ENCODE assay signal across 19 cellular contexts in the genomic region with DNA sequence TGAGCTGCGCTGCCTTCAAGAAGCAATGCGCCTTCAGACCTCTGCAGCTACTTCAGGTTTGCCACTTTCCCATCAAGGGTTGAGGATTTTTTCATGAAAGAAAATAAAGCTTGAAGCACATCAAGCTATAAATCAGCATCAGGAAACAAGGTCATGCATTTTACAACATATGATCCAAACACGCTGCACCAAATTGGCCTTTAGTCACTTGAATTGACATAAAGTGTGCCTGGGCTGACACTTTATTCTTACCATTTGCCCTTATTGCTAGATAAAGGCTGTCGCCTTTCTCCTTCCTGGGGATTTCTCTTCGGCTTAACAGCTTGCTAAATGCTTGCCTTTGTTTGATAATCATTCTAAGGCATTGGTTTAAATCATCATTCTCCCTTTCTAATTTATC.
"Had no signal": no experiment of that assay in that cellular context is flagged by ENCODE, and none has a peak within 500 bp of the region (broad histone marks: within the 10 kb centered on the region; RNA-seq: fewer than 3 reads in every experiment).

No MANE protein-coding gene starts in this region.

- H3K4me1 Mint-ChIP-seq: activated naive CD8-positive, alpha-beta T cell treated with anti-CD3 and anti-CD28 coated beads, Interleukin-2, amount 10 ng/mL, durations not matched to agents 7 days and 5 days; immature natural killer cell; naive B cell had no signal

- H3K36me3 Mint-ChIP-seq: activated naive CD8-positive, alpha-beta T cell treated with anti-CD3 and anti-CD28 coated beads, Interleukin-2, amount 10 ng/mL, durations not matched to agents 7 days and 5 days; immature natural killer cell; naive B cell; stimulated activated naive B cell treated with anti-CD40 and anti-IgM and Interleukin-4, amounts not matched to agents 10 μg/mL and 1 μg/mL and 100 μg/mL, for 72 hours had no signal

- H3K27ac Mint-ChIP-seq: activated naive CD8-positive, alpha-beta T cell treated with anti-CD3 and anti-CD28 coated beads, Interleukin-2, amount 10 ng/mL, durations not matched to agents 7 days and 5 days; dendritic cell treated with granulocyte-macrophage colony-stimulating factor and Interleukin-4, amounts not matched to agents 40 ng/mL and 50 ng/mL, for 4 days; immature natural killer cell; stimulated activated naive B cell treated with anti-CD40 and anti-IgM and Interleukin-4, amounts not matched to agents 10 μg/mL and 1 μg/mL and 100 μg/mL, for 72 hours had no signal

- H3K27me3 Mint-ChIP-seq: dendritic cell treated with granulocyte-macrophage colony-stimulating factor and Interleukin-4, amounts not matched to agents 40 ng/mL and 50 ng/mL, for 4 days; naive B cell had no signal

- H3K4me1 ChIP-seq: vagina had no signal

- H3K36me3 ChIP-seq: neutrophil, tibial nerve, vagina had no signal

- H3K9me3 ChIP-seq: neutrophil, tibial nerve, vagina had no signal

- H3K27me3 ChIP-seq: neutrophil, tibial nerve, vagina had no signal

- H3K9me3 Mint-ChIP-seq: activated naive CD8-positive, alpha-beta T cell treated with anti-CD3 and anti-CD28 coated beads, Interleukin-2, amount 10 ng/mL, durations not matched to agents 7 days and 5 days; dendritic cell treated with granulocyte-macrophage colony-stimulating factor and Interleukin-4, amounts not matched to agents 40 ng/mL and 50 ng/mL, for 4 days; naive B cell; stimulated activated naive B cell treated with anti-CD40 and anti-IgM and Interleukin-4, amounts not matched to agents 10 μg/mL and 1 μg/mL and 100 μg/mL, for 72 hours had no signal

- H3K4me3 ChIP-seq: lung, tibial nerve, vagina had no signal

- ATAC-seq: stimulated activated naive B cell treated with anti-CD40 and anti-IgM and Interleukin-4, amounts not matched to agents 10 μg/mL and 1 μg/mL and 100 μg/mL, for 72 hours had no signal

- H3K4me3 Mint-ChIP-seq: activated naive CD8-positive, alpha-beta T cell treated with anti-CD3 and anti-CD28 coated beads, Interleukin-2, amount 10 ng/mL, durations not matched to agents 7 days and 5 days; dendritic cell treated with granulocyte-macrophage colony-stimulating factor and Interleukin-4, amounts not matched to agents 40 ng/mL and 50 ng/mL, for 4 days; immature natural killer cell; naive B cell; stimulated activated naive B cell treated with anti-CD40 and anti-IgM and Interleukin-4, amounts not matched to agents 10 μg/mL and 1 μg/mL and 100 μg/mL, for 72 hours had no signal

- H3K27ac ChIP-seq: neutrophil, tibial nerve, vagina had no signal

- DNase-seq: activated CD4-positive, alpha-beta T cell treated with anti-CD3 and anti-CD28 coated beads, Interleukin-2, amount 50 U/mL, for 4 hours; activated CD4-positive, CD25-positive, alpha-beta regulatory T cell treated with anti-CD3 and anti-CD28 coated beads, Interleukin-2, amount 50 U/mL, for 72 hours; activated naive CD4-positive, alpha-beta T cell; activated naive CD8-positive, alpha-beta T cell treated with anti-CD3 and anti-CD28 coated beads, Interleukin-2, amount 10 ng/mL, durations not matched to agents 7 days and 5 days; activated T-cell treated with anti-CD3 and anti-CD28 coated beads for 4 hours; effector memory CD4-positive, alpha-beta T cell; foreskin fibroblast; immature natural killer cell; naive B cell; stimulated activated CD4-positive, alpha-beta T cell treated with anti-CD3 and anti-CD28 coated beads, Interleukin-15, amount 100 ng/mL, for 24 hours; stimulated activated CD4-positive, alpha-beta T cell treated with anti-CD3 and anti-CD28 coated beads, Interleukin-4, amount 100 ng/mL, for 1 hour; stimulated activated naive B cell treated with anti-CD40 and anti-IgM and Interleukin-4, amounts not matched to agents 10 μg/mL and 1 μg/mL and 100 μg/mL, for 72 hours; substantia nigra; T-helper 9 cell had no signal
